1 cellular context compared by ENCODE assay signal in genomic region chr11:64233913-64234839, GRCh38.
TF ChIP-seq lines count a peak whose summit lies in the region.

TSS of gene VEGFB (plus strand) at chr11:64234584. CDS start at chr11:64234834, 250 bp downstream.

TF ChIP-seq in HepG2, 621 proteins besides CTCF, POLR2A, EP300 and RAD21 (continued from another document and continues in another):
- TF ChIP-seq AFF4 (CRISPR knock-in tag; IDR thresholded peaks at IDR 0.05) (no peak), ZBTB38 (CRISPR knock-in tag; IDR thresholded peaks at IDR 0.05) (peak; percentile 70), ELK4 (CRISPR knock-in tag; IDR thresholded peaks at IDR 0.05; ENCODE audit: borderline replicate concordance) (no peak), BCLAF1 (IDR thresholded peaks at IDR 0.05) (no peak), PHF8 (CRISPR knock-in tag; IDR thresholded peaks at IDR 0.05) (no peak), ZFP62 (CRISPR knock-in tag; IDR thresholded peaks at IDR 0.05) (no peak), HNRNPUL1 (IDR thresholded peaks at IDR 0.05; ENCODE audit: low read depth, low read length) (no peak), ZNF546 (CRISPR knock-in tag; conservative IDR thresholded peaks at IDR 0.05) (no peak), SMARCC2 (IDR thresholded peaks at IDR 0.05) (no peak), ZBTB34 (CRISPR knock-in tag; IDR thresholded peaks at IDR 0.05) (no peak), RAD51 (IDR thresholded peaks at IDR 0.05; ENCODE audit: borderline replicate concordance) (no peak), STAT6 (CRISPR knock-in tag; IDR thresholded peaks at IDR 0.05; ENCODE audit: borderline replicate concordance) (no peak), ZNF780A (CRISPR knock-in tag; IDR thresholded peaks at IDR 0.05) (no peak), TP53 (CRISPR knock-in tag; conservative IDR thresholded peaks at IDR 0.05) (no peak), ZNF317 (CRISPR knock-in tag; IDR thresholded peaks at IDR 0.05) (no peak), ZNF782 (CRISPR knock-in tag; IDR thresholded peaks at IDR 0.05; ENCODE audit: borderline replicate concordance) (no peak), ZNF160 (CRISPR knock-in tag; IDR thresholded peaks at IDR 0.05) (no peak), NFE2L1 (CRISPR knock-in tag; IDR thresholded peaks at IDR 0.05; ENCODE audit: borderline replicate concordance) (no peak), DRAP1 (CRISPR knock-in tag; IDR thresholded peaks at IDR 0.05) (0 out of 2 replicates have a peak, but pooled peaks have one; percentile 41), MAFG (CRISPR knock-in tag; IDR thresholded peaks at IDR 0.05) (no peak), PATZ1 (CRISPR knock-in tag; IDR thresholded peaks at IDR 0.05) (peak; percentile 64), PBX2 (CRISPR knock-in tag; IDR thresholded peaks at IDR 0.05) (no peak), ZNF761 (CRISPR knock-in tag; conservative IDR thresholded peaks at IDR 0.05) (no peak), SETDB1 (CRISPR knock-in tag; IDR thresholded peaks at IDR 0.05; ENCODE audit: borderline replicate concordance) (no peak), ZBTB2 (CRISPR knock-in tag; IDR thresholded peaks at IDR 0.05; ENCODE audit: low read depth) (no peak), ZNF670 (CRISPR knock-in tag; IDR thresholded peaks at IDR 0.05; ENCODE audit: borderline replicate concordance) (no peak; the same call in 1 of the 2 replicates), ZNF766 (CRISPR knock-in tag; IDR thresholded peaks at IDR 0.05; ENCODE audit: borderline replicate concordance) (no peak), ZNF296 (CRISPR knock-in tag; conservative IDR thresholded peaks at IDR 0.05) (no peak), DNMT3B (CRISPR knock-in tag; conservative IDR thresholded peaks at IDR 0.05) (no peak), ZNF709 (CRISPR knock-in tag; IDR thresholded peaks at IDR 0.05) (no peak; the same call in 1 of the 2 replicates), THAP11 (CRISPR knock-in tag; IDR thresholded peaks at IDR 0.05) (no peak), ZBTB42 (CRISPR knock-in tag; IDR thresholded peaks at IDR 0.05) (no peak), ARID3A (IDR thresholded peaks at IDR 0.05; ENCODE audit: low read depth, low read length) (no peak), MED8 (CRISPR knock-in tag; IDR thresholded peaks at IDR 0.05; ENCODE audit: insufficient replicate concordance) (no peak), ZNF510 (CRISPR knock-in tag; IDR thresholded peaks at IDR 0.05; ENCODE audit: low read depth) (no peak), SRSF4 (IDR thresholded peaks at IDR 0.05; ENCODE audit: low read depth, low read length, poor library complexity, severe bottlenecking) (no peak), ZNF136 (CRISPR knock-in tag; IDR thresholded peaks at IDR 0.05; ENCODE audit: low read depth) (0 out of 2 replicates have a peak, but pooled peaks have one; percentile 31), ZFP36 (IDR thresholded peaks at IDR 0.05; ENCODE audit: borderline replicate concordance, low read depth, low read length, partially characterized antibody) (no peak), HOXD1 (CRISPR knock-in tag; IDR thresholded peaks at IDR 0.05) (no peak), ATRX (CRISPR knock-in tag; IDR thresholded peaks at IDR 0.05; ENCODE audit: borderline replicate concordance) (no peak), E2F5 (CRISPR knock-in tag; conservative IDR thresholded peaks at IDR 0.05) (no peak), MAFF (IDR thresholded peaks at IDR 0.05; ENCODE audit: low read depth, low read length) (no peak), BRCA1 (CRISPR knock-in tag; IDR thresholded peaks at IDR 0.05) (no peak), ZNF337 (CRISPR knock-in tag; IDR thresholded peaks at IDR 0.05; ENCODE audit: borderline replicate concordance, low read depth) (no peak)
